In the genomic region with DNA sequence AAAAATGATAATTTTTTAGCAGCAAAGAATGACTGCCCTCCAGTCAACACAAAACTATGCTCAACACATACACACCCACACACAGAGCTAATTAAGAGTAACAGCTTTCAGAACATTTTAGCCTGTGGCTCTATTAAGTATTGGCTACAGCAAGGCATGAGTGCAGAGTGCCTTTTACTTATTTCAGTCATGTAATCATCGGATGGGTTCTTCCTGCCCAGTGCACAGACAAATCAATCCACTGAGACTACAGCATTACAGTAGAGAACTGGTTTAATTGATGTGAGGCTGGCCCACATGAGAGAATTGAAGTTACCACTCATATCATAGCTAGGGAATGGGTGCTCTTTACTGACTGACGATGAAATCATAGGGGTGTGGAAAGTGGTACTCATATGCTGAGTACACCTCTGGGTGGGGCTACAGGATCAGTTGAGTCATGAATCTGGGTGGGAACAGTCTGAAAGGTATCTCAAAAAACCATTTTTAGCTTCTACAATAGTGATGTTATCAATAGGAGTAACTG, we compare ENCODE assay signal across 13 cellular contexts.
DNase-seq lines count a peak whose midpoint lies in the region; ATAC-seq lines count a peak whose summit lies in the region.
"Had no signal": no experiment of that assay in that cellular context is flagged by ENCODE, and none has a peak within 500 bp of the region (broad histone marks: within the 10 kb centered on the region; RNA-seq: fewer than 3 reads in every experiment).

No MANE protein-coding gene starts in this region.

- DNase-seq in activated T-cell treated with anti-CD3 and anti-CD28 coated beads, Interleukin-2, amount 50 U/mL, for 72 hours, result peak; percentile 5 to 9
- no peak for DNase-seq in activated T-cell treated with anti-CD3 and anti-CD28 coated beads, Interleukin-2, amount 50 U/mL, for 24 hours
- DNase-seq in HT1080 (ENCODE audit: low read depth) (peak; percentile 46), amniotic epithelial cell (ENCODE audit: low read depth) (peak; percentile 67), renal cortical epithelial cell (ENCODE audit: low read depth) (peak; percentile 72), right cardiac atrium (no peak), NCI-H510A (lab: John Stamatoyannopoulos, UW) (no peak), DMS 273 treated with DMSO at 0.1 percent for 48 hours (lab: John Stamatoyannopoulos, UW) (no peak)
- DNase-seq: AML-193, cerebellar nuclear complex, NCI-H2171, T-helper 2 cell had no signal

- peaks cover 0 to 2% of the 10 kb centered on the region in 2 donors for H3K9me3 Mint-ChIP-seq in activated T-cell treated with anti-CD3 and anti-CD28 coated beads, Interleukin-2, amount 50 U/mL, for 72 hours
- H3K9me3 Mint-ChIP-seq in activated T-cell treated with anti-CD3 and anti-CD28 coated beads, Interleukin-2, amount 50 U/mL, for 24 hours, result no peaks in the 10 kb centered on the region

- H3K36me3 Mint-ChIP-seq in activated T-cell treated with anti-CD3 and anti-CD28 coated beads, Interleukin-2, amount 50 U/mL, for 72 hours (ENCODE audit: insufficient read depth in 2 of 2), result peaks cover 0 to 2% of the 10 kb centered on the region in 2 donors
- no peaks in the 10 kb centered on the region for H3K36me3 Mint-ChIP-seq in activated T-cell treated with anti-CD3 and anti-CD28 coated beads, Interleukin-2, amount 50 U/mL, for 24 hours (ENCODE audit: low read depth)

- 83% methylated on average over 2 of the region's 2 CpGs for WGBS in right cardiac atrium

- no peaks in the 10 kb centered on the region for H3K4me1 Mint-ChIP-seq in activated T-cell treated with anti-CD3 and anti-CD28 coated beads, Interleukin-2, amount 50 U/mL, for 72 hours (ENCODE audit: low read depth)
- H3K4me1 Mint-ChIP-seq in activated T-cell treated with anti-CD3 and anti-CD28 coated beads, Interleukin-2, amount 50 U/mL, for 24 hours (ENCODE audit: low read depth), result peaks cover 3% of the 10 kb centered on the region

- intact Hi-C loops in right cardiac atrium (cut with DNase I), result no loop called here

- no peaks in the 10 kb centered on the region for H3K27me3 ChIP-seq in right cardiac atrium (ENCODE audit: control insufficient read depth, insufficient read depth)
- H3K27me3 ChIP-seq: gastroesophageal sphincter had no signal

- H3K9me3 ChIP-seq in right cardiac atrium (ENCODE audit: control insufficient read depth, low read length), result no peaks in the 10 kb centered on the region
- H3K9me3 ChIP-seq: gastroesophageal sphincter had no signal

- no peaks in the 10 kb centered on the region for H3K4me1 ChIP-seq in right cardiac atrium (ENCODE audit: control insufficient read depth, insufficient read depth, low read length)
- H3K4me1 ChIP-seq: gastroesophageal sphincter had no signal

- peak; percentile 93 to 95 for ATAC-seq in activated T-cell treated with anti-CD3 and anti-CD28 coated beads, Interleukin-2, amount 50 U/mL, for 72 hours (replicated peaks in 1 of 2)
- no peak for ATAC-seq in right cardiac atrium
- ATAC-seq: gastroesophageal sphincter had no signal

- H3K4me3 ChIP-seq in right cardiac atrium (ENCODE audit: low read length), result no peak overlapping the region
- H3K4me3 ChIP-seq: gastroesophageal sphincter had no signal

- no peak overlapping the region for H3K27ac Mint-ChIP-seq in activated T-cell treated with anti-CD3 and anti-CD28 coated beads, Interleukin-2, amount 50 U/mL, for 72 hours
- H3K27ac Mint-ChIP-seq in activated T-cell treated with anti-CD3 and anti-CD28 coated beads, Interleukin-2, amount 50 U/mL, for 24 hours, result no peak overlapping the region

- no peak overlapping the region for H3K4me3 Mint-ChIP-seq in activated T-cell treated with anti-CD3 and anti-CD28 coated beads, Interleukin-2, amount 50 U/mL, for 72 hours
- no peak overlapping the region for H3K4me3 Mint-ChIP-seq in activated T-cell treated with anti-CD3 and anti-CD28 coated beads, Interleukin-2, amount 50 U/mL, for 24 hours

- H3K27ac ChIP-seq in right cardiac atrium (ENCODE audit: low read length), result no peak overlapping the region
- H3K27ac ChIP-seq: gastroesophageal sphincter had no signal

- H3K27me3 Mint-ChIP-seq in activated T-cell treated with anti-CD3 and anti-CD28 coated beads, Interleukin-2, amount 50 U/mL, for 72 hours (ENCODE audit: low read depth), result no peaks in the 10 kb centered on the region
- no peaks in the 10 kb centered on the region for H3K27me3 Mint-ChIP-seq in activated T-cell treated with anti-CD3 and anti-CD28 coated beads, Interleukin-2, amount 50 U/mL, for 24 hours

Comparison
In these comparisons a context has a peak if more than half of its experiments do, and no peak if none do; other contexts are left out.
1. DNase-seq: peak in activated T-cell treated with anti-CD3 and anti-CD28 coated beads, Interleukin-2, amount 50 U/mL, for 72 hours (2 of 2), HT1080 (single experiment), amniotic epithelial cell (single experiment) and renal cortical epithelial cell (single experiment); none in activated T-cell treated with anti-CD3 and anti-CD28 coated beads, Interleukin-2, amount 50 U/mL, for 24 hours (single experiment), right cardiac atrium (0 of 3), NCI-H510A (single experiment) and DMS 273 treated with DMSO at 0.1 percent for 48 hours (single experiment).
2. ATAC-seq: peak in activated T-cell treated with anti-CD3 and anti-CD28 coated beads, Interleukin-2, amount 50 U/mL, for 72 hours (2 of 2); none in right cardiac atrium (0 of 2).